6 cellular contexts compared by ENCODE assay signal in genomic region chr1:49339043-49339442, GRCh38.
"Had no signal": no experiment of that assay in that cellular context is flagged by ENCODE, and none has a peak within 500 bp of the region (broad histone marks: within the 10 kb centered on the region; RNA-seq: fewer than 3 reads in every experiment).

No MANE protein-coding gene starts in this region.

- DNase-seq: IMR-90, KBM-7, KG1 had no signal

- H3K27ac ChIP-seq: HL-60 had no signal

- H3K4me3 ChIP-seq: K562 had no signal

- ATAC-seq: HepG2, K562 had no signal
